1 cellular context compared by ENCODE assay signal in the genomic region with DNA sequence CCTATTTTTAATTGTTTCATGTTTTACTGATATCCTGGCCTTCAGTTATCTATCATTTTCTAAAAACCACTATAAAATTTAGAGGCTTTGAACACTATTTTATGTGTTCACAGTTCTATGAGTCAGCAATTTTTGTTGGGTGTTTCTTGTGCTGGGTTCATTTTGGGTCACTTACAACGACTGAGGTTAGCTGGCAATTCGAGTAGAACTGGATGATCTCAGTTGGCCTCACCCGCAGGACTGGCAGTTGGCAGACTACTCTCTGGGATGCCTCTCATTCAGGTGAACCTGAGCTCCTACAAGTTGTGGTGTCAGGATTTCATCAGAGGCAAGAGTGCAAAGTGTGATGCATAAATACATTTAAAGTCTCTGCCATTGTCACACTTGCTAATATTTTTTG.
TF ChIP-seq lines count a peak whose summit lies in the region.

No MANE protein-coding gene starts in this region.

TF ChIP-seq in K562, 482 proteins besides CTCF, POLR2A, EP300 and RAD21 (continued from another document):
- TF ChIP-seq, protein P1, sequence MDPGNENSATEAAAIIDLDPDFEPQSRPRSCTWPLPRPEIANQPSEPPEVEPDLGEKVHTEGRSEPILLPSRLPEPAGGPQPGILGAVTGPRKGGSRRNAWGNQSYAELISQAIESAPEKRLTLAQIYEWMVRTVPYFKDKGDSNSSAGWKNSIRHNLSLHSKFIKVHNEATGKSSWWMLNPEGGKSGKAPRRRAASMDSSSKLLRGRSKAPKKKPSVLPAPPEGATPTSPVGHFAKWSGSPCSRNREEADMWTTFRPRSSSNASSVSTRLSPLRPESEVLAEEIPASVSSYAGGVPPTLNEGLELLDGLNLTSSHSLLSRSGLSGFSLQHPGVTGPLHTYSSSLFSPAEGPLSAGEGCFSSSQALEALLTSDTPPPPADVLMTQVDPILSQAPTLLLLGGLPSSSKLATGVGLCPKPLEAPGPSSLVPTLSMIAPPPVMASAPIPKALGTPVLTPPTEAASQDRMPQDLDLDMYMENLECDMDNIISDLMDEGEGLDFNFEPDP (CRISPR knock-in tag; IDR thresholded peaks at IDR 0.05) = no peak
- peak; percentile 64 for TF ChIP-seq MAFK (IDR thresholded peaks at IDR 0.05; ENCODE audit: low read length)
